ENCODE assay signal across 1 cellular context in the genomic region with DNA sequence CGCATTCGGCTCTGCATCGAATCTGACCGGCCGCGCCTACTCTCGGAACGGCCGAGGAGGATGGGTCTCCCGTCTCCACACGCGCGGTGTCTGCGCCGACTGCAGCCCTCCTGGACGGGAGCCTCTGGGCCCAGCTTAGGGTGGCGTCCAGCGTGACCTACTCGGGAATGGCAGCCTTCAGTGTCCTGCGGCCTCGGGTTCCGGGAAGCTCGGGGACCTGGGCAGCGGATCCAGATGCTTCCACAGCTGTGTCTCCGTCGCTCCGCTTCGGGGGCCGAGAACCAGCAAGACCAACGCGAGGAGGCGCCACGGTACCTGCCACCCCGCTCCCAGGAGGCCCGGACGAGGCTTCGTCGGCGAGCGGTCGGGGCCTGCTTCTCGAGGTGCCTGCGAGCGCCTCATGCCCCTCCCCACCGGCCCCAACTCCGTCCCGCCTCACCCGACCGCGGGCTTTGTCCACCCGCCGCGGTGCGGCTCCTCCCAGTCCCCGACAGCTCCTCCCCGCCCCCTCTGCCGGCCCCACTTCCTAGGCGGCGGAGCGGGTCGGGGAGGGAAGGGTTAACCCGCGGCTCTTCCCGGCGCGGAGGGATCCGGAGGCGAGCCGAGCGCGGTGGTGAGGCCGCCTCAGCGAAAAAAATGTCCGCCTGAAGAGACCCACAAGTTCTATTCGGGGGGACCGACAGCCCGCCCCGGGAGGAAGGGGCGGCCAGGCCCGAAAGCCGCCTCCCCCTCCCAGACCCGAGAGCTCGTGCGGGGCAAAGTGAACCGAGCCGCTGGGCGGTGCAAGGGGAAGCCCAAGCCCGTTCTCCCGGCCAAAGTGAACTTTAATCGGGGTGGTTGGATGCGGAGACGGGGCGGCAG.
A peak's percentile ranks its signal among the peaks of the same experiment; 100 is the strongest.
TF ChIP-seq lines count a peak whose summit lies in the region.

A gene (plus strand): TSS at position 599 of the 861 bp plus-strand sequence. CDS start 1,270 bp downstream, outside the sequence.

TF ChIP-seq in K562, 482 proteins besides CTCF, POLR2A, EP300 and RAD21 (continued from another document and continues in another):
- TF ChIP-seq, protein P1, sequence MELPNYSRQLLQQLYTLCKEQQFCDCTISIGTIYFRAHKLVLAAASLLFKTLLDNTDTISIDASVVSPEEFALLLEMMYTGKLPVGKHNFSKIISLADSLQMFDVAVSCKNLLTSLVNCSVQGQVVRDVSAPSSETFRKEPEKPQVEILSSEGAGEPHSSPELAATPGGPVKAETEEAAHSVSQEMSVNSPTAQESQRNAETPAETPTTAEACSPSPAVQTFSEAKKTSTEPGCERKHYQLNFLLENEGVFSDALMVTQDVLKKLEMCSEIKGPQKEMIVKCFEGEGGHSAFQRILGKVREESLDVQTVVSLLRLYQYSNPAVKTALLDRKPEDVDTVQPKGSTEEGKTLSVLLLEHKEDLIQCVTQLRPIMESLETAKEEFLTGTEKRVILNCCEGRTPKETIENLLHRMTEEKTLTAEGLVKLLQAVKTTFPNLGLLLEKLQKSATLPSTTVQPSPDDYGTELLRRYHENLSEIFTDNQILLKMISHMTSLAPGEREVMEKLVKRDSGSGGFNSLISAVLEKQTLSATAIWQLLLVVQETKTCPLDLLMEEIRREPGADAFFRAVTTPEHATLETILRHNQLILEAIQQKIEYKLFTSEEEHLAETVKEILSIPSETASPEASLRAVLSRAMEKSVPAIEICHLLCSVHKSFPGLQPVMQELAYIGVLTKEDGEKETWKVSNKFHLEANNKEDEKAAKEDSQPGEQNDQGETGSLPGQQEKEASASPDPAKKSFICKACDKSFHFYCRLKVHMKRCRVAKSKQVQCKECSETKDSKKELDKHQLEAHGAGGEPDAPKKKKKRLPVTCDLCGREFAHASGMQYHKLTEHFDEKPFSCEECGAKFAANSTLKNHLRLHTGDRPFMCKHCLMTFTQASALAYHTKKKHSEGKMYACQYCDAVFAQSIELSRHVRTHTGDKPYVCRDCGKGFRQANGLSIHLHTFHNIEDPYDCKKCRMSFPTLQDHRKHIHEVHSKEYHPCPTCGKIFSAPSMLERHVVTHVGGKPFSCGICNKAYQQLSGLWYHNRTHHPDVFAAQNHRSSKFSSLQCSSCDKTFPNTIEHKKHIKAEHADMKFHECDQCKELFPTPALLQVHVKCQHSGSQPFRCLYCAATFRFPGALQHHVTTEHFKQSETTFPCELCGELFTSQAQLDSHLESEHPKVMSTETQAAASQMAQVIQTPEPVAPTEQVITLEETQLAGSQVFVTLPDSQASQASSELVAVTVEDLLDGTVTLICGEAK (IDR thresholded peaks at IDR 0.05) = peak; percentile 61
- TF ChIP-seq, protein P1 (CRISPR knock-in tag; IDR thresholded peaks at IDR 0.05) = no peak
- TF ChIP-seq BRF1 (IDR thresholded peaks at IDR 0.05; ENCODE audit: borderline replicate concordance, extremely low read depth, insufficient read length) = no peak
- TF ChIP-seq ZNF717 (CRISPR knock-in tag; IDR thresholded peaks at IDR 0.05) = no peak
- no peak; the same call in 1 of the 2 replicates for TF ChIP-seq CREM (IDR thresholded peaks at IDR 0.05; ENCODE audit: low read depth)
- TF ChIP-seq, protein P2, sequence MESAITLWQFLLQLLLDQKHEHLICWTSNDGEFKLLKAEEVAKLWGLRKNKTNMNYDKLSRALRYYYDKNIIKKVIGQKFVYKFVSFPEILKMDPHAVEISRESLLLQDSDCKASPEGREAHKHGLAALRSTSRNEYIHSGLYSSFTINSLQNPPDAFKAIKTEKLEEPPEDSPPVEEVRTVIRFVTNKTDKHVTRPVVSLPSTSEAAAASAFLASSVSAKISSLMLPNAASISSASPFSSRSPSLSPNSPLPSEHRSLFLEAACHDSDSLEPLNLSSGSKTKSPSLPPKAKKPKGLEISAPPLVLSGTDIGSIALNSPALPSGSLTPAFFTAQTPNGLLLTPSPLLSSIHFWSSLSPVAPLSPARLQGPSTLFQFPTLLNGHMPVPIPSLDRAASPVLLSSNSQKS (CRISPR knock-in tag; IDR thresholded peaks at IDR 0.05) = no peak
- TF ChIP-seq SMARCA5 (IDR thresholded peaks at IDR 0.05) = no peak
- TF ChIP-seq CREBBP (IDR thresholded peaks at IDR 0.05; ENCODE audit: low read depth, low read length) = no peak
- no peak for TF ChIP-seq MED1 (CRISPR knock-in tag; IDR thresholded peaks at IDR 0.05; ENCODE audit: borderline replicate concordance)
- peak; percentile 81 for TF ChIP-seq RBBP5 (IDR thresholded peaks at IDR 0.05; ENCODE audit: borderline replicate concordance, insufficient read depth, low read length, poor library complexity, severe bottlenecking)
- TF ChIP-seq ZFX (CRISPR knock-in tag; IDR thresholded peaks at IDR 0.05) = peak; percentile 98
- TF ChIP-seq MYBL2 (IDR thresholded peaks at IDR 0.05; ENCODE audit: low read depth) = no peak
- TF ChIP-seq MYBL2 (CRISPR knock-in tag; IDR thresholded peaks at IDR 0.05; ENCODE audit: borderline replicate concordance) = no peak
- no peak for TF ChIP-seq STAG1 (CRISPR knock-in tag; IDR thresholded peaks at IDR 0.05; ENCODE audit: borderline replicate concordance)
- TF ChIP-seq SMARCC2 (IDR thresholded peaks at IDR 0.05; ENCODE audit: low read depth) = no peak
- TF ChIP-seq CHCHD3 (CRISPR knock-in tag; IDR thresholded peaks at IDR 0.05) = peak; percentile 49; the same call in 1 of the 2 replicates
- TF ChIP-seq, protein P3, sequence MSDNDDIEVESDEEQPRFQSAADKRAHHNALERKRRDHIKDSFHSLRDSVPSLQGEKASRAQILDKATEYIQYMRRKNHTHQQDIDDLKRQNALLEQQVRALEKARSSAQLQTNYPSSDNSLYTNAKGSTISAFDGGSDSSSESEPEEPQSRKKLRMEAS (CRISPR knock-in tag; IDR thresholded peaks at IDR 0.05) = peak; percentile 94
- TF ChIP-seq SMAD4 (CRISPR knock-in tag; conservative IDR thresholded peaks at IDR 0.05) = peak; percentile 96
- TF ChIP-seq DPF2 (IDR thresholded peaks at IDR 0.05) = no peak; the same call in 1 of the 2 replicates
- TF ChIP-seq NRF1 (conservative IDR thresholded peaks at IDR 0.05 in 1 of 2, IDR thresholded peaks at IDR 0.05 in 1 of 2) = peak; percentile 50 to 60; a peak in 3 of 4 replicates
- TF ChIP-seq NBN (IDR thresholded peaks at IDR 0.05; ENCODE audit: low read depth) = peak; percentile 87
- peak; percentile 93 for TF ChIP-seq XRCC5 (IDR thresholded peaks at IDR 0.05; ENCODE audit: low read depth, low read length)
- TF ChIP-seq NR2F6 (CRISPR knock-in tag; IDR thresholded peaks at IDR 0.05) = no peak
- no peak for TF ChIP-seq PCBP2 (IDR thresholded peaks at IDR 0.05; ENCODE audit: low read depth, low read length, poor library complexity, severe bottlenecking)
- TF ChIP-seq, protein P4, sequence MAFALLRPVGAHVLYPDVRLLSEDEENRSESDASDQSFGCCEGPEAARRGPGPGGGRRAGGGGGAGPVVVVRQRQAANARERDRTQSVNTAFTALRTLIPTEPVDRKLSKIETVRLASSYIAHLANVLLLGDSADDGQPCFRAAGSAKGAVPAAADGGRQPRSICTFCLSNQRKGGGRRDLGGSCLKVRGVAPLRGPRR (CRISPR knock-in tag; IDR thresholded peaks at IDR 0.05) = no peak
- TF ChIP-seq, protein P5, sequence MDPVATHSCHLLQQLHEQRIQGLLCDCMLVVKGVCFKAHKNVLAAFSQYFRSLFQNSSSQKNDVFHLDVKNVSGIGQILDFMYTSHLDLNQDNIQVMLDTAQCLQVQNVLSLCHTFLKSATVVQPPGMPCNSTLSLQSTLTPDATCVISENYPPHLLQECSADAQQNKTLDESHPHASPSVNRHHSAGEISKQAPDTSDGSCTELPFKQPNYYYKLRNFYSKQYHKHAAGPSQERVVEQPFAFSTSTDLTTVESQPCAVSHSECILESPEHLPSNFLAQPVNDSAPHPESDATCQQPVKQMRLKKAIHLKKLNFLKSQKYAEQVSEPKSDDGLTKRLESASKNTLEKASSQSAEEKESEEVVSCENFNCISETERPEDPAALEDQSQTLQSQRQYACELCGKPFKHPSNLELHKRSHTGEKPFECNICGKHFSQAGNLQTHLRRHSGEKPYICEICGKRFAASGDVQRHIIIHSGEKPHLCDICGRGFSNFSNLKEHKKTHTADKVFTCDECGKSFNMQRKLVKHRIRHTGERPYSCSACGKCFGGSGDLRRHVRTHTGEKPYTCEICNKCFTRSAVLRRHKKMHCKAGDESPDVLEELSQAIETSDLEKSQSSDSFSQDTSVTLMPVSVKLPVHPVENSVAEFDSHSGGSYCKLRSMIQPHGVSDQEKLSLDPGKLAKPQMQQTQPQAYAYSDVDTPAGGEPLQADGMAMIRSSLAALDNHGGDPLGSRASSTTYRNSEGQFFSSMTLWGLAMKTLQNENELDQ (CRISPR knock-in tag; IDR thresholded peaks at IDR 0.05; ENCODE audit: borderline replicate concordance) = no peak
- TF ChIP-seq SIN3B (IDR thresholded peaks at IDR 0.05; ENCODE audit: low read depth) = peak; percentile 13; the same call in 1 of the 2 replicates
- no peak for TF ChIP-seq HDAC3 (IDR thresholded peaks at IDR 0.05; ENCODE audit: borderline replicate concordance, partially characterized antibody)
- TF ChIP-seq CBX2 (IDR thresholded peaks at IDR 0.05; ENCODE audit: insufficient read depth, low read length, poor library complexity, severe bottlenecking) = no peak
- TF ChIP-seq ESRRB (CRISPR knock-in tag; IDR thresholded peaks at IDR 0.05; ENCODE audit: borderline replicate concordance) = no peak
- no peak for TF ChIP-seq ZNF696 (CRISPR knock-in tag; conservative IDR thresholded peaks at IDR 0.05)
- no peak for TF ChIP-seq RUNX1 (IDR thresholded peaks at IDR 0.05; ENCODE audit: low read depth)
- no peak for TF ChIP-seq HOXB6 (CRISPR knock-in tag; IDR thresholded peaks at IDR 0.05; ENCODE audit: borderline replicate concordance)
- TF ChIP-seq HNRNPK (IDR thresholded peaks at IDR 0.05; ENCODE audit: low read depth, low read length, poor library complexity, severe bottlenecking) = no peak
- TF ChIP-seq ZNF583 (CRISPR knock-in tag; IDR thresholded peaks at IDR 0.05) = no peak
- no peak; a peak in 1 of 4 replicates for TF ChIP-seq SIN3A (IDR thresholded peaks at IDR 0.05; ENCODE audit: borderline replicate concordance in 2 of 2, control insufficient read depth in 1 of 2, low read depth in 2 of 2, low read length in 2 of 2)
- no peak for TF ChIP-seq DNMT1 (IDR thresholded peaks at IDR 0.05)
- TF ChIP-seq TAF7 (tag; IDR thresholded peaks at IDR 0.05) = peak; percentile 90
- TF ChIP-seq, protein P6, sequence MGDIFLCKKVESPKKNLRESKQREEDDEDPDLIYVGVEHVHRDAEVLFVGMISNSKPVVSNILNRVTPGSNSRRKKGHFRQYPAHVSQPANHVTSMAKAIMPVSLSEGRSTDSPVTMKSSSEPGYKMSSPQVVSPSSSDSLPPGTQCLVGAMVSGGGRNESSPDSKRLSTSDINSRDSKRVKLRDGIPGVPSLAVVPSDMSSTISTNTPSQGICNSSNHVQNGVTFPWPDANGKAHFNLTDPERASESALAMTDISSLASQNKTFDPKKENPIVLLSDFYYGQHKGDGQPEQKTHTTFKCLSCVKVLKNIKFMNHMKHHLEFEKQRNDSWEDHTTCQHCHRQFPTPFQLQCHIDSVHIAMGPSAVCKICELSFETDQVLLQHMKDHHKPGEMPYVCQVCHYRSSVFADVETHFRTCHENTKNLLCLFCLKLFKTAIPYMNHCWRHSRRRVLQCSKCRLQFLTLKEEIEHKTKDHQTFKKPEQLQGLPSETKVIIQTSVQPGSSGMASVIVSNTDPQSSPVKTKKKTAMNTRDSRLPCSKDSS (IDR thresholded peaks at IDR 0.05; ENCODE audit: low read depth, partially characterized antibody) = no peak
